1 cellular context compared by ENCODE assay signal in genomic region chrX:4182010-4182806, GRCh38.
TF ChIP-seq lines count a peak whose summit lies in the region.

No MANE protein-coding gene starts in this region.

TF ChIP-seq in H1, 55 proteins besides CTCF, POLR2A, EP300 and RAD21 (continued from another document):
- TF ChIP-seq ASH2L (IDR thresholded peaks at IDR 0.05; ENCODE audit: low read length) (peak; percentile 29), CHD2 (IDR thresholded peaks at IDR 0.05; ENCODE audit: low read length) (no peak), CHD1 (IDR thresholded peaks at IDR 0.05; ENCODE audit: low read depth, low read length) (no peak), PHF8 (conservative IDR thresholded peaks at IDR 0.05; ENCODE audit: low read depth, low read length) (no peak), RXRA (IDR thresholded peaks at IDR 0.05; ENCODE audit: insufficient read depth, low read depth, low read length) (no peak), SP1 (IDR thresholded peaks at IDR 0.05; ENCODE audit: low read depth, low read length) (0 out of 2 replicates have a peak, but pooled peaks have one; percentile 46), SIN3A (conservative IDR thresholded peaks at IDR 0.05 in 1 of 2, IDR thresholded peaks at IDR 0.05 in 1 of 2; ENCODE audit: low read depth in 1 of 2, low read length in 2 of 2) (no peak), MAX (IDR thresholded peaks at IDR 0.05) (no peak), TBP (IDR thresholded peaks at IDR 0.05; ENCODE audit: low read depth, low read length) (no peak), ATF3 (IDR thresholded peaks at IDR 0.05; ENCODE audit: insufficient read depth, low read depth, low read length) (no peak), SAP30 (IDR thresholded peaks at IDR 0.05; ENCODE audit: insufficient read depth, insufficient replicate concordance, low read length) (no peak), BCL11A (IDR thresholded peaks at IDR 0.05; ENCODE audit: low read depth in 2 of 2, low read length in 2 of 2) (no peak), TEAD4 (IDR thresholded peaks at IDR 0.05; ENCODE audit: low read depth, low read length) (peak; percentile 64), CREB1 (IDR thresholded peaks at IDR 0.05) (no peak), TAF1 (IDR thresholded peaks at IDR 0.05; ENCODE audit: low read depth, low read length) (0 out of 2 replicates have a peak, but pooled peaks have one; percentile 38), EZH2 (IDR thresholded peaks at IDR 0.05; ENCODE audit: low read depth, low read length, severe bottlenecking) (no peak), GTF2F1 (IDR thresholded peaks at IDR 0.05; ENCODE audit: borderline replicate concordance, low read depth, low read length) (no peak), ATF2 (IDR thresholded peaks at IDR 0.05; ENCODE audit: low read length) (no peak), BRCA1 (IDR thresholded peaks at IDR 0.05; ENCODE audit: low read depth, low read length) (no peak), SP4 (IDR thresholded peaks at IDR 0.05; ENCODE audit: low read length) (no peak), KDM4A (IDR thresholded peaks at IDR 0.05; ENCODE audit: low read depth, low read length, severe bottlenecking) (no peak), CTBP2 (IDR thresholded peaks at IDR 0.05; ENCODE audit: borderline replicate concordance, insufficient read depth, insufficient read length, low read length) (no peak), CEBPB (IDR thresholded peaks at IDR 0.05; ENCODE audit: low read depth, low read length) (no peak)
- TF ChIP-seq, protein P1, sequence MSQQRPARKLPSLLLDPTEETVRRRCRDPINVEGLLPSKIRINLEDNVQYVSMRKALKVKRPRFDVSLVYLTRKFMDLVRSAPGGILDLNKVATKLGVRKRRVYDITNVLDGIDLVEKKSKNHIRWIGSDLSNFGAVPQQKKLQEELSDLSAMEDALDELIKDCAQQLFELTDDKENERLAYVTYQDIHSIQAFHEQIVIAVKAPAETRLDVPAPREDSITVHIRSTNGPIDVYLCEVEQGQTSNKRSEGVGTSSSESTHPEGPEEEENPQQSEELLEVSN (IDR thresholded peaks at IDR 0.05), result no peak
- TF ChIP-seq, protein P2, sequence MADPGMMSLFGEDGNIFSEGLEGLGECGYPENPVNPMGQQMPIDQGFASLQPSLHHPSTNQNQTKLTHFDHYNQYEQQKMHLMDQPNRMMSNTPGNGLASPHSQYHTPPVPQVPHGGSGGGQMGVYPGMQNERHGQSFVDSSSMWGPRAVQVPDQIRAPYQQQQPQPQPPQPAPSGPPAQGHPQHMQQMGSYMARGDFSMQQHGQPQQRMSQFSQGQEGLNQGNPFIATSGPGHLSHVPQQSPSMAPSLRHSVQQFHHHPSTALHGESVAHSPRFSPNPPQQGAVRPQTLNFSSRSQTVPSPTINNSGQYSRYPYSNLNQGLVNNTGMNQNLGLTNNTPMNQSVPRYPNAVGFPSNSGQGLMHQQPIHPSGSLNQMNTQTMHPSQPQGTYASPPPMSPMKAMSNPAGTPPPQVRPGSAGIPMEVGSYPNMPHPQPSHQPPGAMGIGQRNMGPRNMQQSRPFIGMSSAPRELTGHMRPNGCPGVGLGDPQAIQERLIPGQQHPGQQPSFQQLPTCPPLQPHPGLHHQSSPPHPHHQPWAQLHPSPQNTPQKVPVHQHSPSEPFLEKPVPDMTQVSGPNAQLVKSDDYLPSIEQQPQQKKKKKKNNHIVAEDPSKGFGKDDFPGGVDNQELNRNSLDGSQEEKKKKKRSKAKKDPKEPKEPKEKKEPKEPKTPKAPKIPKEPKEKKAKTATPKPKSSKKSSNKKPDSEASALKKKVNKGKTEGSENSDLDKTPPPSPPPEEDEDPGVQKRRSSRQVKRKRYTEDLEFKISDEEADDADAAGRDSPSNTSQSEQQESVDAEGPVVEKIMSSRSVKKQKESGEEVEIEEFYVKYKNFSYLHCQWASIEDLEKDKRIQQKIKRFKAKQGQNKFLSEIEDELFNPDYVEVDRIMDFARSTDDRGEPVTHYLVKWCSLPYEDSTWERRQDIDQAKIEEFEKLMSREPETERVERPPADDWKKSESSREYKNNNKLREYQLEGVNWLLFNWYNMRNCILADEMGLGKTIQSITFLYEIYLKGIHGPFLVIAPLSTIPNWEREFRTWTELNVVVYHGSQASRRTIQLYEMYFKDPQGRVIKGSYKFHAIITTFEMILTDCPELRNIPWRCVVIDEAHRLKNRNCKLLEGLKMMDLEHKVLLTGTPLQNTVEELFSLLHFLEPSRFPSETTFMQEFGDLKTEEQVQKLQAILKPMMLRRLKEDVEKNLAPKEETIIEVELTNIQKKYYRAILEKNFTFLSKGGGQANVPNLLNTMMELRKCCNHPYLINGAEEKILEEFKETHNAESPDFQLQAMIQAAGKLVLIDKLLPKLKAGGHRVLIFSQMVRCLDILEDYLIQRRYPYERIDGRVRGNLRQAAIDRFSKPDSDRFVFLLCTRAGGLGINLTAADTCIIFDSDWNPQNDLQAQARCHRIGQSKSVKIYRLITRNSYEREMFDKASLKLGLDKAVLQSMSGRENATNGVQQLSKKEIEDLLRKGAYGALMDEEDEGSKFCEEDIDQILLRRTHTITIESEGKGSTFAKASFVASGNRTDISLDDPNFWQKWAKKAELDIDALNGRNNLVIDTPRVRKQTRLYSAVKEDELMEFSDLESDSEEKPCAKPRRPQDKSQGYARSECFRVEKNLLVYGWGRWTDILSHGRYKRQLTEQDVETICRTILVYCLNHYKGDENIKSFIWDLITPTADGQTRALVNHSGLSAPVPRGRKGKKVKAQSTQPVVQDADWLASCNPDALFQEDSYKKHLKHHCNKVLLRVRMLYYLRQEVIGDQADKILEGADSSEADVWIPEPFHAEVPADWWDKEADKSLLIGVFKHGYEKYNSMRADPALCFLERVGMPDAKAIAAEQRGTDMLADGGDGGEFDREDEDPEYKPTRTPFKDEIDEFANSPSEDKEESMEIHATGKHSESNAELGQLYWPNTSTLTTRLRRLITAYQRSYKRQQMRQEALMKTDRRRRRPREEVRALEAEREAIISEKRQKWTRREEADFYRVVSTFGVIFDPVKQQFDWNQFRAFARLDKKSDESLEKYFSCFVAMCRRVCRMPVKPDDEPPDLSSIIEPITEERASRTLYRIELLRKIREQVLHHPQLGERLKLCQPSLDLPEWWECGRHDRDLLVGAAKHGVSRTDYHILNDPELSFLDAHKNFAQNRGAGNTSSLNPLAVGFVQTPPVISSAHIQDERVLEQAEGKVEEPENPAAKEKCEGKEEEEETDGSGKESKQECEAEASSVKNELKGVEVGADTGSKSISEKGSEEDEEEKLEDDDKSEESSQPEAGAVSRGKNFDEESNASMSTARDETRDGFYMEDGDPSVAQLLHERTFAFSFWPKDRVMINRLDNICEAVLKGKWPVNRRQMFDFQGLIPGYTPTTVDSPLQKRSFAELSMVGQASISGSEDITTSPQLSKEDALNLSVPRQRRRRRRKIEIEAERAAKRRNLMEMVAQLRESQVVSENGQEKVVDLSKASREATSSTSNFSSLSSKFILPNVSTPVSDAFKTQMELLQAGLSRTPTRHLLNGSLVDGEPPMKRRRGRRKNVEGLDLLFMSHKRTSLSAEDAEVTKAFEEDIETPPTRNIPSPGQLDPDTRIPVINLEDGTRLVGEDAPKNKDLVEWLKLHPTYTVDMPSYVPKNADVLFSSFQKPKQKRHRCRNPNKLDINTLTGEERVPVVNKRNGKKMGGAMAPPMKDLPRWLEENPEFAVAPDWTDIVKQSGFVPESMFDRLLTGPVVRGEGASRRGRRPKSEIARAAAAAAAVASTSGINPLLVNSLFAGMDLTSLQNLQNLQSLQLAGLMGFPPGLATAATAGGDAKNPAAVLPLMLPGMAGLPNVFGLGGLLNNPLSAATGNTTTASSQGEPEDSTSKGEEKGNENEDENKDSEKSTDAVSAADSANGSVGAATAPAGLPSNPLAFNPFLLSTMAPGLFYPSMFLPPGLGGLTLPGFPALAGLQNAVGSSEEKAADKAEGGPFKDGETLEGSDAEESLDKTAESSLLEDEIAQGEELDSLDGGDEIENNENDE (IDR thresholded peaks at IDR 0.05; ENCODE audit: insufficient replicate concordance, low read length), result no peak
